ENCODE assay signal across 11 cellular contexts in the genomic region with DNA sequence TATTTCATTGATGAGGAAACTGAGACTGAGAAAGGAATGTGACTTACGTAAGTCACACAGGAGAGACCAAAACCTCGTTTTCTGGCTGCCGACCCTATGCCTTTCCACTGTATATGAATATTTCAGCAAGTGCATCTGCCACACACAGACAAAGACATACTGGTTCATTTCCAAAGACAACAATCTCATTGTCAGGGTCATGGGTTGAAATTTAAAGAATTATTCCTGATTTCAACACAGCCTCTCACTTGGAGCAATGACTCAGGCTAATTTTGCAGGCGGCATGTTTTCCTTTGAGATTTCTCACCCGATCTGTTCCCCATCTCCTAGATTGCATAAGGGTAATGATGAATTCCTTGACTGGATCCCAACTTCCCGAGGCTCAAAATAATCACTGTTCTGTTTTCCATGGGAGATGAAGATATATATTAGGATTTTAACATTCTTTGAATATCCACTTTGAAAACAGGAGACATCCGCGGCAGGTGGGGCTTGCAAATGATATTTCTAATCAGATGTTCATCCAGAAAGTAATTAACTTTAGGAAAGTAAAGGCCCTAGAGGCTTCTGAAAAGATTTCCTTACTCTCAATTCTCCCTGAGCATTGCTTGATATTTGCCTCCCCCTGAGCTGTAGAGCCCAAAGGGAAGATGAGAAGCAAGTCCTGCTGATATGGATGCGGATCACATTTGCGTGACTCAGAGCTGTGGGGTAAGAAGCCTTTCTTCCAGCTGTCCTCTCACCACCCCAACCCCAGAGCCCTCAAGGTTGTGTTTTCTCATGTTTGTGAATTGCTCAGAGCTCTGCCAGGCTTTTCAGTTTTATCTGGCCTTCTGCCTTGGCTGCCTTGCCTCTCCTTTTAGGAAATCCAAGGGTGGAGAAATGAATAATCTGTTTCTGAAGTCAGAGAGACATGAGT.
A peak's percentile ranks its signal among the peaks of the same experiment; 100 is the strongest.
DNase-seq lines count a peak whose midpoint lies in the region; ATAC-seq and TF ChIP-seq lines count a peak whose summit lies in the region.
"Had no signal": no experiment of that assay in that cellular context is flagged by ENCODE, and none has a peak within 500 bp of the region (broad histone marks: within the 10 kb centered on the region; RNA-seq: fewer than 3 reads in every experiment).

No MANE protein-coding gene starts in this region.

- no peak overlapping the region for H2BK120ac ChIP-seq in neuronal stem cell (ENCODE audit: low read depth, low read length)

- no peaks in the 10 kb centered on the region for H3K36me3 ChIP-seq in neuronal stem cell (replicated peaks in 1 of 2; ENCODE audit: control insufficient read depth in 2 of 2, insufficient read depth in 2 of 2, low read length in 2 of 2)
- H3K36me3 ChIP-seq: esophagus squamous epithelium had no signal

- intact Hi-C loops in posterior vena cava (cut with DNase I): no loop called here

- H2BK5ac ChIP-seq in neuronal stem cell (ENCODE audit: low read length): no peak overlapping the region

- H3K36me3 Mint-ChIP-seq in T-helper 17 cell (ENCODE audit: low read depth): no peaks in the 10 kb centered on the region

- no peak overlapping the region for H2AFZ ChIP-seq in neuronal stem cell (ENCODE audit: low read length)

- no peak overlapping the region for H3K14ac ChIP-seq in neuronal stem cell (ENCODE audit: low read length)

- H3K9me3 ChIP-seq in T-helper 17 cell (ENCODE audit: control insufficient read depth, low read length, poor library complexity, severe bottlenecking) (no peaks in the 10 kb centered on the region), neuronal stem cell (replicated peaks in 1 of 2; ENCODE audit: control insufficient read depth in 2 of 2, insufficient read depth in 1 of 2, low read depth in 1 of 2, low read length in 2 of 2) (no peaks in the 10 kb centered on the region)
- H3K9me3 ChIP-seq: esophagus squamous epithelium had no signal

- H2BK12ac ChIP-seq in neuronal stem cell (ENCODE audit: low read length): no peak overlapping the region

- H3K9ac ChIP-seq in neuronal stem cell (ENCODE audit: low read depth, low read length, poor library complexity): no peak overlapping the region

- H4K8ac ChIP-seq in neuronal stem cell (ENCODE audit: low read depth, low read length): no peak overlapping the region

- H2AK5ac ChIP-seq in neuronal stem cell (ENCODE audit: low read depth, low read length): no peak overlapping the region

- H3K23ac ChIP-seq in neuronal stem cell (ENCODE audit: low read depth, low read length, poor library complexity): no peak overlapping the region

- no peak overlapping the region for H3K4ac ChIP-seq in neuronal stem cell (ENCODE audit: low read length)

- DNase-seq in EH (ENCODE audit: low read depth) (peak; percentile 98), T1000 (lab: John Stamatoyannopoulos, UW) (peak; percentile 78), foreskin fibroblast (peak; percentile 95 to 96), posterior vena cava (ENCODE audit: low spot score) (peak; percentile 85), T-helper 17 cell (no peak), NCI-H82 treated with DMSO at 0.1 percent for 48 hours (lab: John Stamatoyannopoulos, UW; ENCODE audit: unreplicated experiment) (no peak), neuronal stem cell (ENCODE audit: low spot score) (no peak)
- no peak for DNase-seq in activated effector memory CD4-positive, alpha-beta T cell treated with anti-CD3 and anti-CD28 coated beads, Interleukin-2, amount 50 U/mL, for 16 hours
- DNase-seq: activated T-cell treated with anti-CD3 and anti-CD28 coated beads, Interleukin-2, amount 50 U/mL, for 48 hours; esophagus squamous epithelium; NCI-H1105 treated with DMSO at 0.1 percent for 48 hours had no signal

- no peaks in the 10 kb centered on the region for H3K27me3 Mint-ChIP-seq in T-helper 17 cell

- no CpG with 5 or more reads among the region's 10 CpGs for WGBS in neuronal stem cell (ENCODE audit: extremely low coverage in 2 of 2, insufficient read length in 2 of 2, insufficient replicate concordance in 1 of 2), 2 donors

- H2BK15ac ChIP-seq in neuronal stem cell (ENCODE audit: low read length): no peak overlapping the region

- H3K18ac ChIP-seq in neuronal stem cell (ENCODE audit: low read length): no peak overlapping the region

- no peak for TF ChIP-seq CTCF in foreskin fibroblast (IDR thresholded peaks at IDR 0.05; ENCODE audit: low read depth, low read length)

- H3K4me3 Mint-ChIP-seq in T-helper 17 cell: no peak overlapping the region

- H3K4me3 ChIP-seq in foreskin fibroblast (ENCODE audit: low read depth in 1 of 2, low read length in 2 of 2) (no peak overlapping the region), neuronal stem cell (ENCODE audit: low read length in 2 of 2) (no peak overlapping the region)
- H3K4me3 ChIP-seq: esophagus squamous epithelium had no signal

- no peaks in the 10 kb centered on the region for H3K4me1 ChIP-seq in neuronal stem cell (ENCODE audit: control insufficient read depth in 2 of 2, insufficient read depth in 1 of 2, low read depth in 1 of 2, low read length in 2 of 2)

- peaks cover 0 to 5% (median 0%) of the 10 kb centered on the region in 3 experiments for H3K27me3 ChIP-seq in neuronal stem cell (ENCODE audit: control insufficient read depth in 3 of 3, insufficient read depth in 3 of 3, low read depth in 1 of 3, low read length in 3 of 3)
- H3K27me3 ChIP-seq: esophagus squamous epithelium had no signal

- no peaks in the 10 kb centered on the region for H3K79me1 ChIP-seq in neuronal stem cell (ENCODE audit: low read depth, low read length)

- no peak overlapping the region for H4K91ac ChIP-seq in neuronal stem cell (ENCODE audit: low read depth, low read length, poor library complexity)

- H3K4me2 ChIP-seq in neuronal stem cell (ENCODE audit: insufficient read depth, low read length, poor library complexity, severe bottlenecking): no peak overlapping the region

- H3K27ac Mint-ChIP-seq in T-helper 17 cell: no peak overlapping the region

- no peak for ATAC-seq in T-helper 17 cell

- H3K27ac ChIP-seq in neuronal stem cell (replicated peaks; ENCODE audit: low read length): no peak overlapping the region

- no peaks in the 10 kb centered on the region for H3K4me1 Mint-ChIP-seq in T-helper 17 cell

Comparison
In these comparisons a context has a peak if more than half of its experiments do, and no peak if none do; other contexts are left out.
1. DNase-seq: peak in EH (single experiment), T1000 (single experiment), foreskin fibroblast (2 of 2) and posterior vena cava (single experiment); none in activated effector memory CD4-positive, alpha-beta T cell treated with anti-CD3 and anti-CD28 coated beads, Interleukin-2, amount 50 U/mL, for 16 hours (single experiment), T-helper 17 cell (0 of 3), NCI-H82 treated with DMSO at 0.1 percent for 48 hours (single experiment) and neuronal stem cell (single experiment).